23 cellular contexts compared by ENCODE assay signal in genomic region chr3:31358473-31359075, GRCh38.
"Had no signal": no experiment of that assay in that cellular context is flagged by ENCODE, and none has a peak within 500 bp of the region (broad histone marks: within the 10 kb centered on the region; RNA-seq: fewer than 3 reads in every experiment).

No MANE protein-coding gene starts in this region.

- H3K27ac ChIP-seq: esophagus squamous epithelium, prostate gland, right atrium auricular region, tibial artery, uterus had no signal

- H3K36me3 ChIP-seq: esophagus squamous epithelium, prostate gland, right atrium auricular region, tibial artery, uterus had no signal

- H3K9me3 ChIP-seq: esophagus squamous epithelium, prostate gland, right atrium auricular region, tibial artery, uterus had no signal

- FAIRE-seq: endothelial cell of umbilical vein, islet of Langerhans had no signal

- H3K4me1 ChIP-seq: prostate gland, right atrium auricular region, tibial artery, uterus had no signal

- DNase-seq: activated B cell treated with CpG ODN at 0.5 μM for 24 hours; activated CD4-positive, alpha-beta memory T cell treated with anti-CD3 and anti-CD28 coated beads, Interleukin-2, amount 10 ng/mL, durations not matched to agents 7 days and 5 days; activated CD4-positive, alpha-beta T cell treated with anti-CD3 and anti-CD28 coated beads for 4 hours; activated CD8-positive, alpha-beta memory T cell treated with anti-CD3 and anti-CD28 coated beads, Interleukin-2, amount 10 ng/mL, durations not matched to agents 7 days and 5 days; activated naive CD4-positive, alpha-beta T cell treated with anti-CD3 and anti-CD28 coated beads, Interleukin-2, amount 10 ng/mL, durations not matched to agents 7 days and 5 days; activated naive CD8-positive, alpha-beta T cell treated with anti-CD3 and anti-CD28 coated beads, Interleukin-2, amount 50 U/mL, for 24 hours; activated T-cell treated with anti-CD3 and anti-CD28 coated beads, Interleukin-2, amount 50 U/mL, for 1 hour; dermis blood vessel endothelial cell; effector memory CD4-positive, alpha-beta T cell; esophagus squamous epithelium; left cardiac atrium; naive thymus-derived CD8-positive, alpha-beta T cell; stimulated activated CD4-positive, alpha-beta T cell treated with anti-CD3 and anti-CD28 coated beads, Interleukin-12 subunit alpha, Interleukin-12 subunit beta, amount 100 ng/mL, for 4 hours; stimulated activated CD4-positive, alpha-beta T cell treated with anti-CD3 and anti-CD28 coated beads, Interleukin-1b, Interleukin-23, amount 100 ng/mL, for 48 hours; stimulated activated CD8-positive, alpha-beta memory T cell treated with anti-CD3 and anti-CD28 coated beads, Interleukin-4, amount 100 ng/mL, for 48 hours; stimulated activated naive CD8-positive, alpha-beta T cell treated with anti-CD3 and anti-CD28 coated beads, Interleukin-15, Interleukin-2, amounts not matched to agents 100 U/mL and 50 U/mL, for 24 hours; substantia nigra; tibial artery; uterus had no signal

- H3K27me3 ChIP-seq: esophagus squamous epithelium, right atrium auricular region, tibial artery, uterus had no signal

- ATAC-seq: activated CD8-positive, alpha-beta memory T cell treated with anti-CD3 and anti-CD28 coated beads, Interleukin-2, amount 10 ng/mL, durations not matched to agents 7 days and 5 days; activated naive CD8-positive, alpha-beta T cell treated with anti-CD3 and anti-CD28 coated beads, Interleukin-2, amount 50 U/mL, for 24 hours; left cardiac atrium; naive thymus-derived CD8-positive, alpha-beta T cell; stimulated activated naive CD8-positive, alpha-beta T cell treated with anti-CD3 and anti-CD28 coated beads, Interleukin-15, Interleukin-2, amounts not matched to agents 100 U/mL and 50 U/mL, for 24 hours had no signal

- H3K4me3 ChIP-seq: esophagus squamous epithelium, prostate gland, right atrium auricular region, tibial artery, uterus had no signal
